ENCODE assay signal across 8 cellular contexts in genomic region chr12:122366685-122367475, GRCh38. TPM values are rescaled to one million over a fixed set of nuclear protein-coding genes. Genes with fewer than 3 reads are reported as not detected.
A peak's percentile ranks its signal among the peaks of the same experiment; 100 is the strongest.
DNase-seq lines count a peak whose midpoint lies in the region; ATAC-seq and TF ChIP-seq lines count a peak whose summit lies in the region.

No MANE protein-coding gene starts in this region.

- H3K4me3 Mint-ChIP-seq in activated CD4-positive, alpha-beta T cell treated with anti-CD3 and anti-CD28 coated beads for 36 hours, result no peak overlapping the region
- no peak overlapping the region for H3K4me3 Mint-ChIP-seq in progenitor cell of endocrine pancreas (ENCODE audit: low read depth)

- no peak overlapping the region for H2AFZ ChIP-seq in SK-N-SH (ENCODE audit: low read depth)

- CTCF ChIA-PET in activated CD4-positive, alpha-beta T cell treated with anti-CD3 and anti-CD28 coated beads for 36 hours (lab: Charles Lee), result interaction anchor here (4.3 kb wide), 1 partner anchor 12 kb away, joined by 30 read pairs; no protein-coding TSS in a partner anchor
- CTCF ChIA-PET in SK-N-SH (lab: Yijun Ruan, JAX), result interaction anchor here (0.9 to 3.4 kb wide), 2 partner anchors 12 to 176 kb away, joined by 4 to 13 read pairs; no protein-coding TSS in a partner anchor

- POLR2A ChIA-PET in activated CD4-positive, alpha-beta T cell treated with anti-CD3 and anti-CD28 coated beads for 36 hours (lab: Charles Lee), result no interaction called here
- POLR2A ChIA-PET in SK-N-SH (lab: Yijun Ruan, JAX), result no interaction called here

- H3K4me1 Mint-ChIP-seq in activated CD4-positive, alpha-beta T cell treated with anti-CD3 and anti-CD28 coated beads for 36 hours, result peaks cover 22% of the 10 kb centered on the region
- H3K4me1 Mint-ChIP-seq in progenitor cell of endocrine pancreas (ENCODE audit: low read depth), result peaks cover 5% of the 10 kb centered on the region

- H3K9me3 Mint-ChIP-seq in activated CD4-positive, alpha-beta T cell treated with anti-CD3 and anti-CD28 coated beads for 36 hours (ENCODE audit: low read depth), result no peaks in the 10 kb centered on the region
- no peaks in the 10 kb centered on the region for H3K9me3 Mint-ChIP-seq in progenitor cell of endocrine pancreas (ENCODE audit: low read depth)

- peak; percentile 39 for DNase-seq in activated CD4-positive, alpha-beta T cell treated with anti-CD3 and anti-CD28 coated beads for 36 hours
- no peak for DNase-seq in activated CD4-positive, alpha-beta T cell treated with anti-CD3 and anti-CD28 coated beads, Interleukin-2, amount 50 U/mL, for 4 hours
- DNase-seq in SK-N-SH (no peak), foreskin keratinocyte (peak; percentile 84 to 90), progenitor cell of endocrine pancreas (ENCODE audit: low spot score, unreplicated experiment) (no peak), GM19240 (ENCODE audit: insufficient read length, low spot score) (no peak)

- TF ChIP-seq RAD21 in SK-N-SH (IDR thresholded peaks at IDR 0.05; ENCODE audit: low read length), result no peak

- peak overlapping the region; percentile 18 to 82; a peak in 3 of 4 replicates for H3K27ac ChIP-seq in SK-N-SH (ENCODE audit: low read depth in 2 of 2, low read length in 1 of 2)
- H3K27ac ChIP-seq in foreskin keratinocyte, result peak overlapping the region; percentile 43

- TF ChIP-seq CTCF in SK-N-SH (IDR thresholded peaks at IDR 0.05), result no peak
- no peak for TF ChIP-seq CTCF in foreskin keratinocyte (conservative IDR thresholded peaks at IDR 0.05)
- no peak for TF ChIP-seq CTCF in progenitor cell of endocrine pancreas (IDR thresholded peaks at IDR 0.05; ENCODE audit: unreplicated experiment)

- no peaks in the 10 kb centered on the region for H3K27me3 ChIP-seq in SK-N-SH (ENCODE audit: insufficient read depth)
- no peaks in the 10 kb centered on the region for H3K27me3 ChIP-seq in foreskin keratinocyte

- H3K27me3 Mint-ChIP-seq in activated CD4-positive, alpha-beta T cell treated with anti-CD3 and anti-CD28 coated beads for 36 hours, result no peaks in the 10 kb centered on the region
- H3K27me3 Mint-ChIP-seq in progenitor cell of endocrine pancreas, result no peaks in the 10 kb centered on the region

- no peaks in the 10 kb centered on the region for H3K9me3 ChIP-seq in SK-N-SH

- peak; percentile 89 for ATAC-seq in activated CD4-positive, alpha-beta T cell treated with anti-CD3 and anti-CD28 coated beads for 36 hours
- ATAC-seq in foreskin keratinocyte (peak; percentile 91), HG02938 (IDR thresholded peaks at IDR 0.05; ENCODE audit: unreplicated experiment) (no peak), HG03045 (IDR thresholded peaks at IDR 0.05; ENCODE audit: unreplicated experiment) (no peak)

- peak overlapping the region; percentile 86 for H3K27ac Mint-ChIP-seq in activated CD4-positive, alpha-beta T cell treated with anti-CD3 and anti-CD28 coated beads for 36 hours
- H3K27ac Mint-ChIP-seq in progenitor cell of endocrine pancreas, result peak overlapping the region; percentile 74

- peaks cover 0 to 29% of the 10 kb centered on the region in 2 experiments; a peak in 1 of 4 replicates for H3K4me1 ChIP-seq in SK-N-SH (ENCODE audit: control insufficient read depth in 1 of 2, insufficient read depth in 2 of 2, low read depth in 1 of 2, low read length in 1 of 2)
- peaks cover 10% of the 10 kb centered on the region for H3K4me1 ChIP-seq in foreskin keratinocyte

- 43% methylated on average over 3 of the region's 3 CpGs for WGBS in SK-N-SH (ENCODE audit: low lambda C conversion rate)

- intact Hi-C loops in activated CD4-positive, alpha-beta T cell treated with anti-CD3 and anti-CD28 coated beads for 36 hours (cut with DNase I, micrococcal nuclease), result no loop called here

- peaks cover 19% of the 10 kb centered on the region for H3F3A ChIP-seq in SK-N-SH (replicated peaks; ENCODE audit: insufficient read depth)

- no peak overlapping the region for H3K4me2 ChIP-seq in SK-N-SH

- H3K9me2 ChIP-seq in SK-N-SH, result no peaks in the 10 kb centered on the region

- TF ChIP-seq EP300 in SK-N-SH (IDR thresholded peaks at IDR 0.05; ENCODE audit: borderline replicate concordance in 1 of 2, low read depth in 1 of 2, low read length in 1 of 2), result peak in 1 of 2 experiments; percentile 16; a peak in 1 of 4 replicates

- peaks cover 67% of the 10 kb centered on the region for H3K79me2 ChIP-seq in SK-N-SH (ENCODE audit: insufficient read depth)

- H3K4me3 ChIP-seq in SK-N-SH (ENCODE audit: low read depth in 2 of 2, low read length in 1 of 2), result no peak overlapping the region

- peaks cover 21% of the 10 kb centered on the region for H3K36me3 Mint-ChIP-seq in activated CD4-positive, alpha-beta T cell treated with anti-CD3 and anti-CD28 coated beads for 36 hours (ENCODE audit: low read depth)
- peaks cover 16% of the 10 kb centered on the region for H3K36me3 Mint-ChIP-seq in progenitor cell of endocrine pancreas (ENCODE audit: insufficient read depth)

- peak overlapping the region; percentile 4; the same call in 1 of the 2 replicates for H3K9ac ChIP-seq in SK-N-SH

- no peaks in the 10 kb centered on the region for H3K36me3 ChIP-seq in SK-N-SH (replicated peaks in 1 of 2; ENCODE audit: control insufficient read depth in 1 of 2, insufficient read depth in 2 of 2, low read length in 1 of 2)

- no peaks in the 10 kb centered on the region for H4K20me1 ChIP-seq in SK-N-SH (ENCODE audit: insufficient read depth)

TF ChIP-seq in SK-N-SH, 30 proteins besides CTCF, POLR2A, EP300 and RAD21:
- TF ChIP-seq MAX (IDR thresholded peaks at IDR 0.05; ENCODE audit: low read depth) (peak; percentile 85), PBX3 (IDR thresholded peaks at IDR 0.05) (peak; percentile 45; the same call in 1 of the 2 replicates), JUND (IDR thresholded peaks at IDR 0.05) (peak; percentile 71), USF1 (IDR thresholded peaks at IDR 0.05; ENCODE audit: borderline replicate concordance, low read depth) (peak; percentile 70; the same call in 1 of the 2 replicates), TEAD4 (IDR thresholded peaks at IDR 0.05; ENCODE audit: borderline replicate concordance, insufficient read depth) (0 out of 2 replicates have a peak, but pooled peaks have one; percentile 20), USF2 (IDR thresholded peaks at IDR 0.05; ENCODE audit: borderline replicate concordance, low read depth, low read length) (no peak), FOSL2 (IDR thresholded peaks at IDR 0.05; ENCODE audit: borderline replicate concordance, low read depth) (peak; percentile 70; the same call in 1 of the 2 replicates), GABPA (IDR thresholded peaks at IDR 0.05; ENCODE audit: low read depth) (no peak)

RNA-seq across cellular contexts. Expression of gene CLIP1, which starts 55.6 kb away (rescaled TPM):
- total RNA-seq in activated CD4-positive, alpha-beta T cell treated with anti-CD3 and anti-CD28 coated beads for 36 hours, result 10 to 100 TPM; 53.9 to 58.6 TPM
- 33.9 and 48.9 TPM in 2 replicates for polyA plus RNA-seq in SK-N-SH (2012; rRNA removed)
- polyA plus RNA-seq in SK-N-SH (2012; cell fraction: cytosol; rRNA removed), result 31.8 and 32.6 TPM in 2 replicates
- polyA plus RNA-seq in SK-N-SH (2012; cell fraction: nucleus; rRNA removed), result 74.9 and 82.5 TPM in 2 replicates
- total RNA-seq in foreskin keratinocyte, result 31.5 and 34.4 TPM in 2 replicates
- polyA plus RNA-seq in foreskin keratinocyte, result 6.6 and 6.8 TPM in 2 replicates
- total RNA-seq in progenitor cell of endocrine pancreas, result 78.6 and 81.8 TPM in 2 replicates

Comparison
In these comparisons a context has a peak if more than half of its experiments do, and no peak if none do; other contexts are left out.
1. DNase-seq: peak in activated CD4-positive, alpha-beta T cell treated with anti-CD3 and anti-CD28 coated beads for 36 hours (single experiment) and foreskin keratinocyte (2 of 2); none in activated CD4-positive, alpha-beta T cell treated with anti-CD3 and anti-CD28 coated beads, Interleukin-2, amount 50 U/mL, for 4 hours (0 of 2), SK-N-SH (single experiment), progenitor cell of endocrine pancreas (single experiment) and GM19240 (single experiment).
2. ATAC-seq: peak in activated CD4-positive, alpha-beta T cell treated with anti-CD3 and anti-CD28 coated beads for 36 hours (single experiment) and foreskin keratinocyte (single experiment); none in HG02938 (single experiment) and HG03045 (single experiment).